8 cellular contexts compared by ENCODE assay signal in genomic region chr19:35740108-35740422, GRCh38.
A peak's percentile ranks its signal among the peaks of the same experiment; 100 is the strongest.
DNase-seq lines count a peak whose midpoint lies in the region; ATAC-seq and TF ChIP-seq lines count a peak whose summit lies in the region.

No MANE protein-coding gene starts in this region.

- H3K4me2 ChIP-seq in SU-DHL-6 (ENCODE audit: low read depth, low read length, poor library complexity, severe bottlenecking): peak overlapping the region; percentile 89

- H3K79me2 ChIP-seq in SU-DHL-6 (ENCODE audit: insufficient read depth, low read length): no peaks in the 10 kb centered on the region

- no peak for TF ChIP-seq CTCF in AG10803 (conservative IDR thresholded peaks at IDR 0.05; ENCODE audit: low read length)
- no peak for TF ChIP-seq CTCF in SU-DHL-6 (IDR thresholded peaks at IDR 0.05; ENCODE audit: insufficient read depth, low read length, poor library complexity, severe bottlenecking)

- no peaks in the 10 kb centered on the region for H4K20me1 ChIP-seq in SU-DHL-6 (ENCODE audit: low read depth, low read length)

- WGBS in iPS DF 6.9 (ENCODE audit: insufficient coverage, insufficient read length): no CpG with 5 or more reads among the region's 16 CpGs

- ATAC-seq in GM21717 (IDR thresholded peaks at IDR 0.05; ENCODE audit: unreplicated experiment) (peak; percentile 17), GM18873 (IDR thresholded peaks at IDR 0.05; ENCODE audit: low FRiP score, unreplicated experiment) (no peak)

- peaks cover 2% of the 10 kb centered on the region; the same call in 1 of the 2 replicates for H3K4me1 ChIP-seq in iPS DF 6.9 (ENCODE audit: control insufficient read depth, insufficient read depth, low read length)
- peaks cover 31% of the 10 kb centered on the region for H3K4me1 ChIP-seq in stomach smooth muscle (ENCODE audit: control insufficient read depth, insufficient read depth, low read length)

- peak overlapping the region; percentile 45 for H2AFZ ChIP-seq in SU-DHL-6 (ENCODE audit: low read depth, low read length, severe bottlenecking)

- no peaks in the 10 kb centered on the region for H3K36me3 ChIP-seq in SU-DHL-6 (ENCODE audit: low read length)
- H3K36me3 ChIP-seq in iPS DF 6.9 (ENCODE audit: control insufficient read depth, insufficient read depth, low read length): peaks cover 16% of the 10 kb centered on the region
- H3K36me3 ChIP-seq in stomach smooth muscle (ENCODE audit: control insufficient read depth in 2 of 2, insufficient read depth in 2 of 2, low read length in 2 of 2): peaks cover 29% of the 10 kb centered on the region in 2 donors

- H3K9ac ChIP-seq in SU-DHL-6 (ENCODE audit: low read length) (peak overlapping the region; percentile 60), stomach smooth muscle (ENCODE audit: low read length in 2 of 2) (peak overlapping the region; percentile 55 to 89)

- H3K27me3 ChIP-seq in SU-DHL-6 (ENCODE audit: low read length): no peaks in the 10 kb centered on the region
- H3K27me3 ChIP-seq in iPS DF 6.9 (ENCODE audit: control insufficient read depth, insufficient read depth, low read length): no peaks in the 10 kb centered on the region
- H3K27me3 ChIP-seq in stomach smooth muscle (ENCODE audit: control insufficient read depth in 1 of 2, insufficient read depth in 2 of 2, low read length in 2 of 2): no peaks in the 10 kb centered on the region

- H3K9me2 ChIP-seq in SU-DHL-6 (replicated peaks; ENCODE audit: insufficient read depth, low read length): no peaks in the 10 kb centered on the region

- peak overlapping the region; percentile 67 for H3K4me3 ChIP-seq in AG10803 (ENCODE audit: low read length)
- H3K4me3 ChIP-seq in SU-DHL-6 (ENCODE audit: insufficient read depth, low read length, poor library complexity, severe bottlenecking): peak overlapping the region; percentile 69
- H3K4me3 ChIP-seq in iPS DF 6.9 (ENCODE audit: low read length): peak overlapping the region; percentile 79
- peak overlapping the region; percentile 78 to 88 for H3K4me3 ChIP-seq in stomach smooth muscle (ENCODE audit: low read length in 2 of 2)

- H3K27ac ChIP-seq in SU-DHL-6 (ENCODE audit: low read depth, low read length): peak overlapping the region; percentile 33
- no peak overlapping the region for H3K27ac ChIP-seq in iPS DF 6.9 (ENCODE audit: low read length)
- peak overlapping the region; percentile 66 for H3K27ac ChIP-seq in stomach smooth muscle (ENCODE audit: low read length)

- H3K9me3 ChIP-seq in SU-DHL-6 (ENCODE audit: insufficient read depth, low read length) (no peaks in the 10 kb centered on the region), iPS DF 6.9 (ENCODE audit: control insufficient read depth, insufficient read depth, low read length) (no peaks in the 10 kb centered on the region), stomach smooth muscle (ENCODE audit: control insufficient read depth in 2 of 2, low read length in 2 of 2) (no peaks in the 10 kb centered on the region)

- DNase-seq in AG10803 (ENCODE audit: low read depth) (no peak), iPS DF 6.9 (ENCODE audit: low read depth, low spot score) (no peak), SW 1271 (lab: John Stamatoyannopoulos, UW) (no peak), C1 segment of cervical spinal cord (lab: John Stamatoyannopoulos, UW) (no peak)

- peaks cover 13% of the 10 kb centered on the region for H3F3A ChIP-seq in SU-DHL-6 (ENCODE audit: insufficient read depth)
